ENCODE assay signal across 1 cellular context in the genomic region with DNA sequence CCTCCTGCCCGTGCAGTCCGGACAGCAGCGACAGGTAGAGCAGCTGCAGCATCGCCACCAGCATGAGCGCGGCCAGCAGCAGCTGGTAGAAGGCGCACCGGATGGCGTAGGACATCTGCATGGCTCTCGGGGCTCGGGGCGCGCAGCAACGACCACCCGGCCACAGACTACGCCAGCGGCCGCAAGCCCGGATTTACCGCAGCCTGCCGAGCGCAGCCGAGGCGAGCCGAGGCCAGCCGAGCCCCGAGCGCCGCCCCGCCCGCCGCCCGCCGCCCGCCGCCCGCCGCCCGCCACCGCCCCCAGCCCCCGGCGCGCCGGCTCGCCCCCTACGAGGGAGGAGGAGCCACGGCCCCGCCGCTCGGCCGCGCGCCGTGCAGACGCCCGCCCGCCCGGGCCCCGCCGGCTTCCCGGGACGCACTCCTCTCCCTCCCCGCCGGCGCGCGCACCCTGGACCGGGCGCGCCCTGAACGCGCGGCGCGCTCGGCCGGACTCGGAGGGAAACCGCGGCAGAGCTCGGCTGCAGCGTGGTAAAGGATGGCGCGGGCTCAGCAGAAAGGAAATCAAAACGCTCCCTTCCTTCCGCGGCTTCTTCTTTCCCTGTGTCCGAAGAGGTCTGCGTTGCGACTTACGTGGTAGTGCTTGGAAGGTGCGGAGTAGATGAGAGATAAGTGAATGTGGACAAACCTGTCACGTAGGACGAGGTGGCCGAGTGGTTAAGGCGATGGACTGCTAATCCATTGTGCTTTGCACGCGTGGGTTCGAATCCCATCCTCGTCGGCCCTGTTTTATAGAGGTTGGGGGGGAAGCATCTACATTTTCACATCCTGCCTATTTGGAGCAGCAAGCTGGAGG.
TF ChIP-seq lines count a peak whose summit lies in the region.

A gene (minus strand): TSS at position 205 of the 852 bp plus-strand sequence. CDS start 84 bp downstream, at position 121.

TF ChIP-seq in GM23338, 12 proteins besides CTCF, POLR2A, EP300 and RAD21 (continued from another document):
- TF ChIP-seq, protein P1, sequence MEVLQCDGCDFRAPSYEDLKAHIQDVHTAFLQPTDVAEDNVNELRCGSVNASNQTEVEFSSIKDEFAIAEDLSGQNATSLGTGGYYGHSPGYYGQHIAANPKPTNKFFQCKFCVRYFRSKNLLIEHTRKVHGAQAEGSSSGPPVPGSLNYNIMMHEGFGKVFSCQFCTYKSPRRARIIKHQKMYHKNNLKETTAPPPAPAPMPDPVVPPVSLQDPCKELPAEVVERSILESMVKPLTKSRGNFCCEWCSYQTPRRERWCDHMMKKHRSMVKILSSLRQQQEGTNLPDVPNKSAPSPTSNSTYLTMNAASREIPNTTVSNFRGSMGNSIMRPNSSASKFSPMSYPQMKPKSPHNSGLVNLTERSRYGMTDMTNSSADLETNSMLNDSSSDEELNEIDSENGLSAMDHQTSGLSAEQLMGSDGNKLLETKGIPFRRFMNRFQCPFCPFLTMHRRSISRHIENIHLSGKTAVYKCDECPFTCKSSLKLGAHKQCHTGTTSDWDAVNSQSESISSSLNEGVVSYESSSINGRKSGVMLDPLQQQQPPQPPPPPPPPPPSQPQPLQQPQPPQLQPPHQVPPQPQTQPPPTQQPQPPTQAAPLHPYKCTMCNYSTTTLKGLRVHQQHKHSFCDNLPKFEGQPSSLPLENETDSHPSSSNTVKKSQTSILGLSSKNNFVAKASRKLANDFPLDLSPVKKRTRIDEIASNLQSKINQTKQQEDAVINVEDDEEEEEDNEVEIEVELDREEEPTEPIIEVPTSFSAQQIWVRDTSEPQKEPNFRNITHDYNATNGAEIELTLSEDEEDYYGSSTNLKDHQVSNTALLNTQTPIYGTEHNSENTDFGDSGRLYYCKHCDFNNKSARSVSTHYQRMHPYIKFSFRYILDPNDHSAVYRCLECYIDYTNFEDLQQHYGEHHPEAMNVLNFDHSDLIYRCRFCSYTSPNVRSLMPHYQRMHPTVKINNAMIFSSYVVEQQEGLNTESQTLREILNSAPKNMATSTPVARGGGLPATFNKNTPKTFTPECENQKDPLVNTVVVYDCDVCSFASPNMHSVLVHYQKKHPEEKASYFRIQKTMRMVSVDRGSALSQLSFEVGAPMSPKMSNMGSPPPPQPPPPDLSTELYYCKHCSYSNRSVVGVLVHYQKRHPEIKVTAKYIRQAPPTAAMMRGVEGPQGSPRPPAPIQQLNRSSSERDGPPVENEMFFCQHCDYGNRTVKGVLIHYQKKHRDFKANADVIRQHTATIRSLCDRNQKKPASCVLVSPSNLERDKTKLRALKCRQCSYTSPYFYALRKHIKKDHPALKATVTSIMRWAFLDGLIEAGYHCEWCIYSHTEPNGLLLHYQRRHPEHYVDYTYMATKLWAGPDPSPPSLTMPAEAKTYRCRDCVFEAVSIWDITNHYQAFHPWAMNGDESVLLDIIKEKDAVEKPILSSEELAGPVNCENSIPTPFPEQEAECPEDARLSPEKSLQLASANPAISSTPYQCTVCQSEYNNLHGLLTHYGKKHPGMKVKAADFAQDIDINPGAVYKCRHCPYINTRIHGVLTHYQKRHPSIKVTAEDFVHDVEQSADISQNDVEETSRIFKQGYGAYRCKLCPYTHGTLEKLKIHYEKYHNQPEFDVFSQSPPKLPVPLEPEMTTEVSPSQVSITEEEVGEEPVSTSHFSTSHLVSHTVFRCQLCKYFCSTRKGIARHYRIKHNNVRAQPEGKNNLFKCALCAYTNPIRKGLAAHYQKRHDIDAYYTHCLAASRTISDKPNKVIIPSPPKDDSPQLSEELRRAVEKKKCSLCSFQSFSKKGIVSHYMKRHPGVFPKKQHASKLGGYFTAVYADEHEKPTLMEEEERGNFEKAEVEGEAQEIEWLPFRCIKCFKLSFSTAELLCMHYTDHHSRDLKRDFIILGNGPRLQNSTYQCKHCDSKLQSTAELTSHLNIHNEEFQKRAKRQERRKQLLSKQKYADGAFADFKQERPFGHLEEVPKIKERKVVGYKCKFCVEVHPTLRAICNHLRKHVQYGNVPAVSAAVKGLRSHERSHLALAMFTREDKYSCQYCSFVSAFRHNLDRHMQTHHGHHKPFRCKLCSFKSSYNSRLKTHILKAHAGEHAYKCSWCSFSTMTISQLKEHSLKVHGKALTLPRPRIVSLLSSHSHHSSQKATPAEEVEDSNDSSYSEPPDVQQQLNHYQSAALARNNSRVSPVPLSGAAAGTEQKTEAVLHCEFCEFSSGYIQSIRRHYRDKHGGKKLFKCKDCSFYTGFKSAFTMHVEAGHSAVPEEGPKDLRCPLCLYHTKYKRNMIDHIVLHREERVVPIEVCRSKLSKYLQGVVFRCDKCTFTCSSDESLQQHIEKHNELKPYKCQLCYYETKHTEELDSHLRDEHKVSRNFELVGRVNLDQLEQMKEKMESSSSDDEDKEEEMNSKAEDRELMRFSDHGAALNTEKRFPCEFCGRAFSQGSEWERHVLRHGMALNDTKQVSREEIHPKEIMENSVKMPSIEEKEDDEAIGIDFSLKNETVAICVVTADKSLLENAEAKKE (CRISPR knock-in tag; IDR thresholded peaks at IDR 0.05), result no peak
